8 cellular contexts compared by ENCODE assay signal in the genomic region with DNA sequence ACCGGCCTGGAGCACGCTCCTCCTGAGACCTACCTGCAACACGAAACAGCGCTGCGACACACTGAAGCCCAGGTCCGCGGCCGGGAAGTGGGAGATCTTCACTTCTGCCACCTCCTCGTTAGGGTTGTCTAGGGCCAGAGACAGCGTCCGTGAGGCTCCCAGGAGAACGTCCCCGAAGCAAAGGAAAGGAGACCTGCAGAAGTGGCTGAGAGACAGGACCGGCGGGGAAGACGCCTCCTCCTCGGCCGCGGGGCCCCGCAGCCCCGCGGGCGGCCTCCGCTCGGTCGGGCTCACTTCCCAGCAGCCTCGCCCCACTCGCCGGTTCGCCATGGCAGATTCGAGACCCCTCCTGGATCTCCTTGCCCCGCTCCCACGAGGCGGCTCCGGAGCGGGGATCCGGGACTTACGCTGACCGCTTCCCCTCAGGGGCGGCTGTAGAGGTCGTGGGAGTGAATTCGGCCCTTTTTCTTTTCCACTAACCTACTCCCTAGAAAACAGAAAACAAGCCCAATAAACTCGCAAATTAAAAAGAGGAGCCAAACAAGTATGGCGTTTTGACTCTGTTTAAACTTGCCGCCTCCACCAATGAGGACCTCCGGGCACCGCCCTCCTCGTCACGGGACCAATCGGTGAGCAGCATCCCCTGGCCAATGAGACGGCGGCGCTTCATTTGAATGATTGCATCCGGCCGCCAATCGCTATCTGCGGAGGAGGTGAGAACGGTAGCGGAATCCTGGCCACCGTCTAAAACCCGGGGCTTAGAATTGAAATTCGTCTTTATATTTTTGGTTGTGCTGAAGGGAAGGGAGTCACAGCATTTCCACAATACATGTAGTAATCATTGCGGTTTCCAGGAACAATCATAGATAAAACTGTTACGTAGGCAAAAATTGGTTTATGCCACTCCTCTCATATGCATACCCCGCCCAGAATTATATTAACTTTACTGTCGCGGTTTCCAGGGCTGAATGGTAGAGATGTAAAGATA. TPM values are rescaled to one million over a fixed set of nuclear protein-coding genes. Genes with fewer than 3 reads are reported as not detected.
DNase-seq lines count a peak whose midpoint lies in the region; ATAC-seq, FAIRE-seq and TF ChIP-seq lines count a peak whose summit lies in the region.

A gene with protein sequence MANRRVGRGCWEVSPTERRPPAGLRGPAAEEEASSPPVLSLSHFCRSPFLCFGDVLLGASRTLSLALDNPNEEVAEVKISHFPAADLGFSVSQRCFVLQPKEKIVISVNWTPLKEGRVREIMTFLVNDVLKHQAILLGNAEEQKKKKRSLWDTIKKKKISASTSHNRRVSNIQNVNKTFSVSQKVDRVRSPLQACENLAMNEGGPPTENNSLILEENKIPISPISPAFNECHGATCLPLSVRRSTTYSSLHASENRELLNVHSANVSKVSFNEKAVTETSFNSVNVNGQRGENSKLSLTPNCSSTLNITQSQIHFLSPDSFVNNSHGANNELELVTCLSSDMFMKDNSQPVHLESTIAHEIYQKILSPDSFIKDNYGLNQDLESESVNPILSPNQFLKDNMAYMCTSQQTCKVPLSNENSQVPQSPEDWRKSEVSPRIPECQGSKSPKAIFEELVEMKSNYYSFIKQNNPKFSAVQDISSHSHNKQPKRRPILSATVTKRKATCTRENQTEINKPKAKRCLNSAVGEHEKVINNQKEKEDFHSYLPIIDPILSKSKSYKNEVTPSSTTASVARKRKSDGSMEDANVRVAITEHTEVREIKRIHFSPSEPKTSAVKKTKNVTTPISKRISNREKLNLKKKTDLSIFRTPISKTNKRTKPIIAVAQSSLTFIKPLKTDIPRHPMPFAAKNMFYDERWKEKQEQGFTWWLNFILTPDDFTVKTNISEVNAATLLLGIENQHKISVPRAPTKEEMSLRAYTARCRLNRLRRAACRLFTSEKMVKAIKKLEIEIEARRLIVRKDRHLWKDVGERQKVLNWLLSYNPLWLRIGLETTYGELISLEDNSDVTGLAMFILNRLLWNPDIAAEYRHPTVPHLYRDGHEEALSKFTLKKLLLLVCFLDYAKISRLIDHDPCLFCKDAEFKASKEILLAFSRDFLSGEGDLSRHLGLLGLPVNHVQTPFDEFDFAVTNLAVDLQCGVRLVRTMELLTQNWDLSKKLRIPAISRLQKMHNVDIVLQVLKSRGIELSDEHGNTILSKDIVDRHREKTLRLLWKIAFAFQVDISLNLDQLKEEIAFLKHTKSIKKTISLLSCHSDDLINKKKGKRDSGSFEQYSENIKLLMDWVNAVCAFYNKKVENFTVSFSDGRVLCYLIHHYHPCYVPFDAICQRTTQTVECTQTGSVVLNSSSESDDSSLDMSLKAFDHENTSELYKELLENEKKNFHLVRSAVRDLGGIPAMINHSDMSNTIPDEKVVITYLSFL (N-terminal part only) (minus strand): TSS at position 562 of the 988 bp plus-strand sequence. CDS start 232 bp downstream, at position 330.

- DNase-seq in DND-41 (peak; percentile 96), GM23248 (peak; percentile 99), Karpas-422 (peak; percentile 97), RCC 7860 (ENCODE audit: low spot score) (peak; percentile 88), esophagus squamous epithelium (lab: John Stamatoyannopoulos, UW) (peak; percentile 53), myocyte (ENCODE audit: low read depth) (peak; percentile 97)
- peak; percentile 95 for DNase-seq in activated T-cell treated with anti-CD3 and anti-CD28 coated beads, Interleukin-2, amount 50 U/mL, for 48 hours
- DNase-seq in stimulated activated CD8-positive, alpha-beta memory T cell treated with anti-CD3 and anti-CD28 coated beads, Interleukin-7, amount 100 ng/mL, for 4 hours (ENCODE audit: low read depth in 2 of 2): peak; percentile 89 to 92

- FAIRE-seq in RCC 7860 (lab: Jason Lieb, UNC): peak; percentile 90

- H2AFZ ChIP-seq in DND-41 (ENCODE audit: low read depth, low read length) (peak within 1 kb of the TSS; percentile 79), GM23248 (peak within 1 kb of the TSS; percentile 95), Karpas-422 (ENCODE audit: low read length) (peak within 1 kb of the TSS; percentile 22; the same call in 1 of the 2 replicates)

- H3K4me2 ChIP-seq in DND-41 (ENCODE audit: insufficient read depth, low read length) (peak within 1 kb of the TSS; percentile 88), GM23248 (ENCODE audit: unreplicated experiment) (peak within 1 kb of the TSS; percentile 97), Karpas-422 (ENCODE audit: low read depth, low read length, poor library complexity, severe bottlenecking) (peak within 1 kb of the TSS; percentile 98)

- no peaks in the 10 kb centered on the region for H3K9me2 ChIP-seq in GM23248 (ENCODE audit: insufficient read depth)
- H3K9me2 ChIP-seq in Karpas-422 (replicated peaks; ENCODE audit: insufficient read depth, low read length): no peaks in the 10 kb centered on the region

- H3K27ac ChIP-seq in DND-41 (ENCODE audit: low read length) (peak within 1 kb of the TSS; percentile 92), GM23248 (peak within 1 kb of the TSS; percentile 60), Karpas-422 (ENCODE audit: low read length) (peak within 1 kb of the TSS; percentile 74), esophagus squamous epithelium (peak within 1 kb of the TSS; percentile 27 to 84 (median 76))

- no peaks in the 10 kb centered on the region for H3K27me3 ChIP-seq in DND-41 (ENCODE audit: insufficient read depth, low read length, poor library complexity)
- no peaks in the 10 kb centered on the region for H3K27me3 ChIP-seq in GM23248 (replicated peaks; ENCODE audit: insufficient read depth)
- H3K27me3 ChIP-seq in Karpas-422 (ENCODE audit: low read length): no peaks in the 10 kb centered on the region
- no peaks in the 10 kb centered on the region for H3K27me3 ChIP-seq in esophagus squamous epithelium

- no peak for TF ChIP-seq POLR2A in esophagus squamous epithelium (IDR thresholded peaks at IDR 0.05)

- H3K4me1 ChIP-seq in DND-41 (ENCODE audit: insufficient read depth, low read length) (peaks cover 48% of the 10 kb centered on the region), GM23248 (ENCODE audit: insufficient read depth) (peaks cover 23% of the 10 kb centered on the region; the same call in 1 of the 2 replicates), Karpas-422 (ENCODE audit: low read length) (peaks cover 40% of the 10 kb centered on the region), esophagus squamous epithelium (peaks cover 5 to 27% (median 8%) of the 10 kb centered on the region in 3 donors)

- peak within 1 kb of the TSS; percentile 47 to 64 for H3K4me3 ChIP-seq in DND-41 (ENCODE audit: low read depth in 1 of 2, low read length in 2 of 2)
- H3K4me3 ChIP-seq in GM23248: peak within 1 kb of the TSS; percentile 93
- peak within 1 kb of the TSS; percentile 87 for H3K4me3 ChIP-seq in Karpas-422 (ENCODE audit: low read length)
- H3K4me3 ChIP-seq in esophagus squamous epithelium: peak within 1 kb of the TSS; percentile 78 to 84 (median 82)

- H3K9me3 ChIP-seq in DND-41 (ENCODE audit: insufficient read depth, low read length, severe bottlenecking) (no peaks in the 10 kb centered on the region), GM23248 (ENCODE audit: low read depth) (no peaks in the 10 kb centered on the region), Karpas-422 (ENCODE audit: low read length) (no peaks in the 10 kb centered on the region), esophagus squamous epithelium (no peaks in the 10 kb centered on the region)

- H3F3A ChIP-seq in GM23248 (ENCODE audit: insufficient read depth): peaks cover 10% of the 10 kb centered on the region

- intact Hi-C loops in esophagus squamous epithelium (cut with DNase I): no loop called here

- peak; percentile 94 for ATAC-seq in DND-41 (ENCODE audit: insufficient read depth, low read depth)

- 1% methylated on average over 59 to 66 of the region's 67 CpGs for WGBS in GM23248 (ENCODE audit: low coverage in 1 of 2, low lambda C conversion rate in 2 of 2, missing lambda C conversion rate in 2 of 2), 2 experiments
- 0 to 3% methylated on average over 28 to 58 of the region's 67 CpGs for WGBS in esophagus squamous epithelium, 2 donors

- TF ChIP-seq CTCF in DND-41 (IDR thresholded peaks at IDR 0.05; ENCODE audit: borderline replicate concordance, extremely low read depth, low read length, poor library complexity, severe bottlenecking): no peak
- no peak for TF ChIP-seq CTCF in esophagus squamous epithelium (IDR thresholded peaks at IDR 0.05)

- in situ Hi-C loops in GM23248 (cut with MboI): no loop called here

- peak within 1 kb of the TSS; percentile 74 for H3K9ac ChIP-seq in DND-41 (ENCODE audit: low read depth, low read length)
- H3K9ac ChIP-seq in GM23248: peak within 1 kb of the TSS; percentile 78
- H3K9ac ChIP-seq in Karpas-422 (ENCODE audit: low read length): peak within 1 kb of the TSS; percentile 81

- H3K36me3 ChIP-seq in DND-41 (ENCODE audit: insufficient read depth, low read length): peaks cover 38% of the 10 kb centered on the region
- no peaks in the 10 kb centered on the region for H3K36me3 ChIP-seq in GM23248 (ENCODE audit: low read depth)
- H3K36me3 ChIP-seq in Karpas-422 (ENCODE audit: insufficient read depth, low read length): peaks cover 23% of the 10 kb centered on the region; the same call in 1 of the 2 replicates
- no peaks in the 10 kb centered on the region for H3K36me3 ChIP-seq in esophagus squamous epithelium

- H4K20me1 ChIP-seq in DND-41 (ENCODE audit: insufficient read depth, low read length) (peaks cover 6% of the 10 kb centered on the region; the same call in 1 of the 2 replicates), GM23248 (ENCODE audit: insufficient read depth) (no peaks in the 10 kb centered on the region), Karpas-422 (ENCODE audit: insufficient read depth, low read depth, low read length) (no peaks in the 10 kb centered on the region)

- H3K79me2 ChIP-seq in DND-41 (ENCODE audit: insufficient read depth, low read length) (peaks cover 51% of the 10 kb centered on the region), GM23248 (ENCODE audit: insufficient read depth) (peaks cover 50% of the 10 kb centered on the region), Karpas-422 (ENCODE audit: low read length) (peaks cover 50% of the 10 kb centered on the region)

RNA-seq across cellular contexts. Expression of the gene that starts here (rescaled TPM):
- total RNA-seq in GM23248 (2014; rRNA removed; shearing (Covaris generic)): 17.2 and 21.4 TPM in 2 replicates
- polyA plus RNA-seq in GM23248 (2016; fragmentation: Nextera tagmentation; extraction: Ambion mirVana): 6.1 and 7.3 TPM in 2 replicates
- total RNA-seq in Karpas-422 (2014; rRNA removed; shearing (Covaris generic); ENCODE audit: low replicate concordance): 32.5 and 53.4 TPM in 2 replicates
- 10 to 100 TPM in 3 of 4 donors, 1 to 10 TPM in 1; 6.0 to 21.8 (median 13.9) TPM for total RNA-seq in esophagus squamous epithelium
- total RNA-seq in myocyte: 0.64 and 0.73 TPM in 2 replicates
- 0.06 TPM for polyA plus RNA-seq in myocyte (2012)

Comparison
In these comparisons a context has a peak if more than half of its experiments do, and no peak if none do; other contexts are left out.
1. Peak in every context shown above with its lines: DNase-seq, ATAC-seq, H3K4me3 ChIP-seq and H3K27ac ChIP-seq.
2. Peak in DNase-seq in myocyte; RNA of the gene not detected or under 1 TPM.
3. H2AFZ ChIP-seq: peak in every context shown above with its lines; median percentile 95 in GM23248; 79 in DND-41; 22 in Karpas-422.